In the genomic region with DNA sequence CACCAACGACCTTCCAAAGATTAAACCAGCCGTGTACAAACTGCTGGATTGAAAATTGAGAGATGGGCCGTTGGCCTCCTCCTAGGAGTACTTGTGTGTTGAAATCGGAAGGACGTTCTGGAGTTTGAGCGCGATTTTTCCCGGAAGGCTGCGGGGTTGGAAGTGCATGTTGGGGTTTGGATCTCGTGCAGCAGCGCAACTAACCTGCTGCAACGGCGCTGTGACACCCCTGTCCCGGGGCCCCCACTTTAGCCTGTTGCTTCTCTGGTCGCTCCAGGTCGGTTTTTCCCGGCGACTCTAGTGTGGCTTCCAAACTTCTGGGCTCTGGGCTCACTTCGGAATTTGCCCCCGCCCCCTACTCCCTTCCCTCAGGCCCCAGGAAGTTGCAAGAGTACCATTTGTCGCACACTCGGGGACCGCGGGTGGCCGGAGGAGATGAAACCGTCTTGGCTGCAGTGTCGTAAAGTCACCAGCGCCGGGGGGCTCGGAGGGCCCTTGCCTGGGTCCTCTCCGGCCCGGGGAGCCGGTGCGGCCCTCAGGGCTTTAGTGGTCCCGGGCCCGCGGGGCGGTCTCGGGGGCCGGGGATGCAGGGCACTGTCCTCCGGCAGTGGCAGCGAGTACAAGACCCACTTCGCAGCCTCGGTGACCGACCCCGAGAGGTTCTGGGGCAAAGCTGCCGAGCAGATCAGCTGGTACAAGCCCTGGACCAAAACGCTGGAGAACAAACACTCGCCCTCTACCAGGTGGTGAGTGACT, we compare ENCODE assay signal across 8 cellular contexts. TPM values are rescaled to one million over a fixed set of nuclear protein-coding genes. Genes with fewer than 3 reads are reported as not detected.
DNase-seq lines count a peak whose midpoint lies in the region; ATAC-seq and TF ChIP-seq lines count a peak whose summit lies in the region.

ACSS3 (plus strand) TSS at position 394 of the 756 bp plus-strand sequence; CDS start at position 436, 42 bp downstream.

- H3K9ac ChIP-seq in endodermal cell (ENCODE audit: extremely low read depth, low read length, poor library complexity, severe bottlenecking) = peak within 1 kb of the TSS; percentile 46

- peak within 1 kb of the TSS; percentile 94 for H3K27ac Mint-ChIP-seq in endodermal cell
- H3K27ac Mint-ChIP-seq in activated CD8-positive, alpha-beta memory T cell treated with anti-CD3 and anti-CD28 coated beads, Interleukin-2, amount 10 ng/mL, durations not matched to agents 7 days and 5 days = no peak within 1 kb of the TSS

- peaks cover 60% of the 10 kb centered on the region for H3K4me1 Mint-ChIP-seq in endodermal cell
- no peaks in the 10 kb centered on the region for H3K4me1 Mint-ChIP-seq in activated CD8-positive, alpha-beta memory T cell treated with anti-CD3 and anti-CD28 coated beads, Interleukin-2, amount 10 ng/mL, durations not matched to agents 7 days and 5 days

- H3K9me3 ChIP-seq in endodermal cell (ENCODE audit: control insufficient read depth, low read length) (no peaks in the 10 kb centered on the region), lower lobe of right lung (no peaks in the 10 kb centered on the region), tibial artery (no peaks in the 10 kb centered on the region)

- peak within 1 kb of the TSS; percentile 92 for H3K4me3 ChIP-seq in endodermal cell (ENCODE audit: low read length)
- peak within 1 kb of the TSS; percentile 79 for H3K4me3 ChIP-seq in lower lobe of right lung
- H3K4me3 ChIP-seq in tibial artery = peak within 1 kb of the TSS; percentile 85 to 92

- TF ChIP-seq CTCF in endodermal cell (conservative IDR thresholded peaks at IDR 0.05) (no peak), lower lobe of right lung (IDR thresholded peaks at IDR 0.05) (no peak), tibial artery (IDR thresholded peaks at IDR 0.05) (no peak)

- no peaks in the 10 kb centered on the region for H3K36me3 Mint-ChIP-seq in endodermal cell (ENCODE audit: low read depth)
- no peaks in the 10 kb centered on the region for H3K36me3 Mint-ChIP-seq in activated CD8-positive, alpha-beta memory T cell treated with anti-CD3 and anti-CD28 coated beads, Interleukin-2, amount 10 ng/mL, durations not matched to agents 7 days and 5 days

- ATAC-seq in lower lobe of right lung = peak; percentile 86 to 89
- ATAC-seq in activated CD8-positive, alpha-beta memory T cell treated with anti-CD3 and anti-CD28 coated beads, Interleukin-2, amount 10 ng/mL, durations not matched to agents 7 days and 5 days = no peak

- H3K27ac ChIP-seq in endodermal cell (ENCODE audit: low read depth, low read length) = no peak within 1 kb of the TSS
- H3K27ac ChIP-seq in lower lobe of right lung = peak within 1 kb of the TSS; percentile 82
- H3K27ac ChIP-seq in tibial artery = peak within 1 kb of the TSS; percentile 91

- intact Hi-C loops in lower lobe of right lung (cut with DNase I) (no loop called here), tibial artery (cut with DNase I; ENCODE audit: low total_unique reads) (no loop called here)

- peaks cover 7% of the 10 kb centered on the region for H3K27me3 Mint-ChIP-seq in endodermal cell (ENCODE audit: insufficient read depth)
- peaks cover 6% of the 10 kb centered on the region for H3K27me3 Mint-ChIP-seq in activated CD8-positive, alpha-beta memory T cell treated with anti-CD3 and anti-CD28 coated beads, Interleukin-2, amount 10 ng/mL, durations not matched to agents 7 days and 5 days

- H3K9me3 Mint-ChIP-seq in endodermal cell = no peaks in the 10 kb centered on the region
- peaks cover 6% of the 10 kb centered on the region for H3K9me3 Mint-ChIP-seq in activated CD8-positive, alpha-beta memory T cell treated with anti-CD3 and anti-CD28 coated beads, Interleukin-2, amount 10 ng/mL, durations not matched to agents 7 days and 5 days (ENCODE audit: low read depth)

- H3K4me1 ChIP-seq in endodermal cell (ENCODE audit: control insufficient read depth, insufficient read depth, low read length) (peaks cover 25% of the 10 kb centered on the region), lower lobe of right lung (peaks cover 5% of the 10 kb centered on the region), tibial artery (peaks cover 0 to 30% (median 1%) of the 10 kb centered on the region in 4 donors)

- H3K27me3 ChIP-seq in endodermal cell (ENCODE audit: control insufficient read depth, insufficient read depth, low read length, poor library complexity, severe bottlenecking) (no peaks in the 10 kb centered on the region), lower lobe of right lung (ENCODE audit: low read depth) (peaks cover 6% of the 10 kb centered on the region), tibial artery (no peaks in the 10 kb centered on the region)

- no peaks in the 10 kb centered on the region for H3K36me3 ChIP-seq in endodermal cell (ENCODE audit: control insufficient read depth, insufficient read depth, low read length)
- H3K36me3 ChIP-seq in lower lobe of right lung = no peaks in the 10 kb centered on the region
- no peaks in the 10 kb centered on the region for H3K36me3 ChIP-seq in tibial artery

- WGBS in endodermal cell (ENCODE audit: insufficient coverage in 1 of 2, insufficient read length in 1 of 2), 2 experiments = 1 to 2% methylated on average over 10 to 49 of the region's 49 CpGs

- CTCF ChIA-PET in activated CD8-positive, alpha-beta memory T cell treated with anti-CD3 and anti-CD28 coated beads, Interleukin-2, amount 10 ng/mL, durations not matched to agents 7 days and 5 days (lab: Charles Lee) = no interaction called here

- peak within 1 kb of the TSS; percentile 77 for H3K4me3 Mint-ChIP-seq in endodermal cell
- no peak within 1 kb of the TSS for H3K4me3 Mint-ChIP-seq in activated CD8-positive, alpha-beta memory T cell treated with anti-CD3 and anti-CD28 coated beads, Interleukin-2, amount 10 ng/mL, durations not matched to agents 7 days and 5 days

- DNase-seq in NCI-H146 (lab: John Stamatoyannopoulos, UW) (peak; percentile 80), endodermal cell (peak; percentile 98), lower lobe of right lung (peak; percentile 78), tibial artery (peak; percentile 43 to 71), germinal center (ENCODE audit: low spot score) (no peak), NOMO-1 treated with dmso at 0.1 percent for 144 hours (lab: John Stamatoyannopoulos, UW; ENCODE audit: unreplicated experiment) (no peak)
- no peak for DNase-seq in activated CD8-positive, alpha-beta memory T cell treated with anti-CD3 and anti-CD28 coated beads, Interleukin-2, amount 10 ng/mL, durations not matched to agents 7 days and 5 days
- no peak for DNase-seq in NK-92 treated with Interleukin-12 subunit alpha and Interleukin-12 subunit beta, amount 100 ng/mL, for 24 hours (lab: John Stamatoyannopoulos, UW)

RNA-seq across cellular contexts. Expression of gene ACSS3, which starts in this region (rescaled TPM):
- total RNA-seq in endodermal cell (10 to 100 TPM; 28.3 to 29.4 TPM), lower lobe of right lung (32.4 TPM)
- polyA plus RNA-seq in endodermal cell (2013, experiment 1 of 2) = 20.9 TPM
- polyA plus RNA-seq in endodermal cell (2013, experiment 2 of 2) = 19.3 TPM
- not detected for total RNA-seq in activated CD8-positive, alpha-beta memory T cell treated with anti-CD3 and anti-CD28 coated beads, Interleukin-2, amount 10 ng/mL, durations not matched to agents 7 days and 5 days

Comparison
In these comparisons a context has a peak if more than half of its experiments do, and no peak if none do; other contexts are left out.
1. RNA of gene ACSS3 (total RNA-seq): 32.4 TPM in lower lobe of right lung (single experiment) and 28.3 to 29.4 TPM in endodermal cell; not detected in activated CD8-positive, alpha-beta memory T cell treated with anti-CD3 and anti-CD28 coated beads, Interleukin-2, amount 10 ng/mL, durations not matched to agents 7 days and 5 days; every median in the first group is over 10 times any median in the second.
2. DNase-seq: peak in NCI-H146 (single experiment), endodermal cell (single experiment), lower lobe of right lung (single experiment) and tibial artery (2 of 2); none in germinal center (single experiment), activated CD8-positive, alpha-beta memory T cell treated with anti-CD3 and anti-CD28 coated beads, Interleukin-2, amount 10 ng/mL, durations not matched to agents 7 days and 5 days (single experiment), NOMO-1 treated with dmso at 0.1 percent for 144 hours (single experiment) and NK-92 treated with Interleukin-12 subunit alpha and Interleukin-12 subunit beta, amount 100 ng/mL, for 24 hours (single experiment).
3. Peak in every context shown above with its lines, with median percentiles within 50 percentile points of each other: H3K4me3 ChIP-seq.